10 cellular contexts compared by ENCODE assay signal in genomic region chr18:48838921-48839818, GRCh38.
DNase-seq lines count a peak whose midpoint lies in the region; ATAC-seq lines count a peak whose summit lies in the region.
"Had no signal": no experiment of that assay in that cellular context is flagged by ENCODE, and none has a peak within 500 bp of the region (broad histone marks: within the 10 kb centered on the region; RNA-seq: fewer than 3 reads in every experiment).

No MANE protein-coding gene starts in this region.

- no peaks in the 10 kb centered on the region for H3K27me3 Mint-ChIP-seq in activated naive CD8-positive, alpha-beta T cell treated with anti-CD3 and anti-CD28 coated beads, Interleukin-2, amount 10 ng/mL, durations not matched to agents 7 days and 5 days

- H3K4me1 Mint-ChIP-seq in activated naive CD8-positive, alpha-beta T cell treated with anti-CD3 and anti-CD28 coated beads, Interleukin-2, amount 10 ng/mL, durations not matched to agents 7 days and 5 days = peaks cover 65% of the 10 kb centered on the region

- POLR2A ChIA-PET in activated naive CD8-positive, alpha-beta T cell treated with anti-CD3 and anti-CD28 coated beads, Interleukin-2, amount 10 ng/mL, durations not matched to agents 7 days and 5 days (lab: Charles Lee) = no interaction called here

- peak overlapping the region; percentile 79 for H3K27ac Mint-ChIP-seq in activated naive CD8-positive, alpha-beta T cell treated with anti-CD3 and anti-CD28 coated beads, Interleukin-2, amount 10 ng/mL, durations not matched to agents 7 days and 5 days

- H3K9me3 Mint-ChIP-seq in activated naive CD8-positive, alpha-beta T cell treated with anti-CD3 and anti-CD28 coated beads, Interleukin-2, amount 10 ng/mL, durations not matched to agents 7 days and 5 days = no peaks in the 10 kb centered on the region

- peak overlapping the region; percentile 28 for H3K4me3 Mint-ChIP-seq in activated naive CD8-positive, alpha-beta T cell treated with anti-CD3 and anti-CD28 coated beads, Interleukin-2, amount 10 ng/mL, durations not matched to agents 7 days and 5 days

- ATAC-seq in activated naive CD8-positive, alpha-beta T cell treated with anti-CD3 and anti-CD28 coated beads, Interleukin-2, amount 10 ng/mL, durations not matched to agents 7 days and 5 days (ENCODE audit: low read depth) = no peak
- no peak for ATAC-seq in GM21526 (IDR thresholded peaks at IDR 0.05; ENCODE audit: low FRiP score, unreplicated experiment)
- no peak for ATAC-seq in GM19328 (IDR thresholded peaks at IDR 0.05; ENCODE audit: unreplicated experiment)
- ATAC-seq: GM12878 had no signal

- no peaks in the 10 kb centered on the region for H3K36me3 Mint-ChIP-seq in activated naive CD8-positive, alpha-beta T cell treated with anti-CD3 and anti-CD28 coated beads, Interleukin-2, amount 10 ng/mL, durations not matched to agents 7 days and 5 days

- DNase-seq in AG08396 (ENCODE audit: low spot score) (peak; percentile 69), HPDE6-E6E7 (ENCODE audit: extremely low spot score) (peak; percentile 68), kidney glomerular epithelial cell (lab: John Stamatoyannopoulos, UW) (peak; percentile 47), RKO (ENCODE audit: low spot score) (no peak)
- no peak for DNase-seq in activated naive CD8-positive, alpha-beta T cell treated with anti-CD3 and anti-CD28 coated beads, Interleukin-2, amount 10 ng/mL, durations not matched to agents 7 days and 5 days
- DNase-seq in stimulated activated CD8-positive, alpha-beta memory T cell treated with anti-CD3 and anti-CD28 coated beads, Interleukin-4, amount 100 ng/mL, for 48 hours = no peak
- DNase-seq: Kasumi-1 had no signal

Comparison
In these comparisons a context has a peak if more than half of its experiments do, and no peak if none do; other contexts are left out.
1. DNase-seq: peak in AG08396 (single experiment), HPDE6-E6E7 (single experiment) and kidney glomerular epithelial cell (single experiment); none in activated naive CD8-positive, alpha-beta T cell treated with anti-CD3 and anti-CD28 coated beads, Interleukin-2, amount 10 ng/mL, durations not matched to agents 7 days and 5 days (single experiment), RKO (single experiment) and stimulated activated CD8-positive, alpha-beta memory T cell treated with anti-CD3 and anti-CD28 coated beads, Interleukin-4, amount 100 ng/mL, for 48 hours (single experiment).